In the genomic region with DNA sequence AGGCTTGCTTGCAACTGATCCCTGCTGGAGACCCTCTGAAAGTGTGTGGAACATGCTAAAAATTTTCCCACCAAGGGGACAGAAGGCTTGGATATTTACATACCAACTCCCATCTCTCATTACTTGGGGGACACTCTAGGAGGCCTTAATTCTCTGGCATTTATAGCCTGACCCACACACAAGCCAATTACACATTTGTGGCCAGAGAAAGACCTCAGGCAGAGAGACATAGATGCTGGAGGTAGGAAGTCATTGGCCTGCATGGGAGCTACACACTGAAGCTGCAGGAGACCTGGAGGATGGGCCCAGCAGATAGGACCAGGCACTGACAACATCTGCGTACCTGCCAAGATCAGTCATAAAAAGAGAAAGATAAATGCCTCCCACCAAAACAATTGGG, we compare ENCODE assay signal across 28 cellular contexts.
"Had no signal": no experiment of that assay in that cellular context is flagged by ENCODE, and none has a peak within 500 bp of the region (broad histone marks: within the 10 kb centered on the region; RNA-seq: fewer than 3 reads in every experiment).

No MANE protein-coding gene starts in this region.

- H3K36me3 ChIP-seq: adrenal gland, ascending aorta, brain microvascular endothelial cell, breast epithelium, cardiac muscle cell had no signal

- H3K4me3 ChIP-seq: adrenal gland, ascending aorta, body of pancreas, breast epithelium, cardiac muscle cell had no signal

- H3K27ac ChIP-seq: adrenal gland, ascending aorta, body of pancreas, brain microvascular endothelial cell, breast epithelium had no signal

- H3K9me3 ChIP-seq: adrenal gland, ascending aorta, body of pancreas, breast epithelium had no signal

- DNase-seq: activated effector memory CD4-positive, alpha-beta T cell treated with Interleukin-2 at 50 U/mL for 16 hours; activated gamma-delta T cell; activated gamma-delta T cell treated with Interleukin-2 at 50 U/mL for 16 hours; activated naive CD4-positive, alpha-beta T cell; activated naive CD4-positive, alpha-beta T cell treated with anti-CD3 and anti-CD28 coated beads for 36 hours; activated naive CD4-positive, alpha-beta T cell treated with anti-CD3 and anti-CD28 coated beads, Interleukin-2, amount 10 ng/mL, durations not matched to agents 7 days and 5 days; activated naive CD4-positive, alpha-beta T cell treated with anti-CD3 and anti-CD28 coated beads, Interleukin-2, amount 50 U/mL, for 16 hours; activated naive CD4-positive, alpha-beta T cell treated with Interleukin-2 at 50 U/mL for 16 hours; activated naive CD8-positive, alpha-beta T cell treated with anti-CD3 and anti-CD28 coated beads for 36 hours; activated naive CD8-positive, alpha-beta T cell treated with anti-CD3 and anti-CD28 coated beads, Interleukin-2, amount 10 ng/mL, durations not matched to agents 7 days and 5 days; activated naive CD8-positive, alpha-beta T cell treated with anti-CD3 and anti-CD28 coated beads, Interleukin-2, amount 50 U/mL, for 24 hours; activated T-cell treated with anti-CD3 and anti-CD28 coated beads, Interleukin-2, amount 50 U/mL, for 24 hours; activated T-cell treated with anti-CD3 and anti-CD28 coated beads, Interleukin-2, amount 50 U/mL, for 4 hours; activated T-cell treated with anti-CD3 and anti-CD28 coated beads, Interleukin-2, amount 50 U/mL, for 48 hours; activated T-cell treated with anti-CD3 and anti-CD28 coated beads, Interleukin-2, amount 50 U/mL, for 72 hours; adrenal gland; amniotic stem cell; amygdala; anterior cingulate cortex; aorta; body of pancreas; brain microvascular endothelial cell; caudate nucleus; central memory CD4-positive, alpha-beta T cell; cerebellar nuclear complex had no signal

- H3K4me1 ChIP-seq: adrenal gland, ascending aorta, body of pancreas, breast epithelium had no signal
